In genomic region chr5:160511280-160511929, GRCh38 we compare ENCODE assay signal across 16 cellular contexts.
"Had no signal": no experiment of that assay in that cellular context is flagged by ENCODE, and none has a peak within 500 bp of the region (broad histone marks: within the 10 kb centered on the region; RNA-seq: fewer than 3 reads in every experiment).

No MANE protein-coding gene starts in this region.

- H3K4me3 ChIP-seq: ascending aorta, esophagus squamous epithelium, heart left ventricle, suprapubic skin had no signal

- H3K27ac ChIP-seq: ascending aorta, esophagus squamous epithelium, foreskin keratinocyte, heart left ventricle, suprapubic skin, WERI-Rb-1 had no signal

- DNase-seq: activated CD4-positive, alpha-beta T cell treated with anti-CD3 and anti-CD28 coated beads for 4 hours; activated CD8-positive, alpha-beta T cell treated with anti-CD3 and anti-CD28 coated beads, Interleukin-2, amount 10 ng/mL, durations not matched to agents 7 days and 5 days; activated naive CD4-positive, alpha-beta T cell; activated naive CD8-positive, alpha-beta T cell treated with anti-CD3 and anti-CD28 coated beads, Interleukin-2, amount 50 U/mL, for 24 hours; esophagus squamous epithelium; foreskin keratinocyte; heart left ventricle; mammary epithelial cell; stimulated activated CD4-positive, alpha-beta T cell treated with anti-CD3 and anti-CD28 coated beads, Interleukin-2, amount 100 ng/mL, for 48 hours; stimulated activated CD8-positive, alpha-beta memory T cell treated with anti-CD3 and anti-CD28 coated beads, Interleukin-4, amount 100 ng/mL, for 48 hours; stimulated activated naive CD8-positive, alpha-beta T cell treated with anti-CD3 and anti-CD28 coated beads, Interleukin-15, Interleukin-2, amounts not matched to agents 100 U/mL and 50 U/mL, for 24 hours; T1000; WERI-Rb-1 had no signal

- H3K9me3 ChIP-seq: ascending aorta, esophagus squamous epithelium, heart left ventricle, suprapubic skin had no signal

- H3K36me3 ChIP-seq: ascending aorta, esophagus squamous epithelium, heart left ventricle, suprapubic skin, WERI-Rb-1 had no signal

- H3K4me1 ChIP-seq: foreskin keratinocyte had no signal

- H3K27me3 ChIP-seq: ascending aorta had no signal

- ATAC-seq: activated CD8-positive, alpha-beta T cell treated with anti-CD3 and anti-CD28 coated beads, Interleukin-2, amount 10 ng/mL, durations not matched to agents 7 days and 5 days; activated naive CD8-positive, alpha-beta T cell treated with anti-CD3 and anti-CD28 coated beads, Interleukin-2, amount 50 U/mL, for 24 hours; foreskin keratinocyte; heart left ventricle; left lobe of liver; stimulated activated naive CD8-positive, alpha-beta T cell treated with anti-CD3 and anti-CD28 coated beads, Interleukin-15, Interleukin-2, amounts not matched to agents 100 U/mL and 50 U/mL, for 24 hours had no signal
